ENCODE assay signal across 8 cellular contexts in the genomic region with DNA sequence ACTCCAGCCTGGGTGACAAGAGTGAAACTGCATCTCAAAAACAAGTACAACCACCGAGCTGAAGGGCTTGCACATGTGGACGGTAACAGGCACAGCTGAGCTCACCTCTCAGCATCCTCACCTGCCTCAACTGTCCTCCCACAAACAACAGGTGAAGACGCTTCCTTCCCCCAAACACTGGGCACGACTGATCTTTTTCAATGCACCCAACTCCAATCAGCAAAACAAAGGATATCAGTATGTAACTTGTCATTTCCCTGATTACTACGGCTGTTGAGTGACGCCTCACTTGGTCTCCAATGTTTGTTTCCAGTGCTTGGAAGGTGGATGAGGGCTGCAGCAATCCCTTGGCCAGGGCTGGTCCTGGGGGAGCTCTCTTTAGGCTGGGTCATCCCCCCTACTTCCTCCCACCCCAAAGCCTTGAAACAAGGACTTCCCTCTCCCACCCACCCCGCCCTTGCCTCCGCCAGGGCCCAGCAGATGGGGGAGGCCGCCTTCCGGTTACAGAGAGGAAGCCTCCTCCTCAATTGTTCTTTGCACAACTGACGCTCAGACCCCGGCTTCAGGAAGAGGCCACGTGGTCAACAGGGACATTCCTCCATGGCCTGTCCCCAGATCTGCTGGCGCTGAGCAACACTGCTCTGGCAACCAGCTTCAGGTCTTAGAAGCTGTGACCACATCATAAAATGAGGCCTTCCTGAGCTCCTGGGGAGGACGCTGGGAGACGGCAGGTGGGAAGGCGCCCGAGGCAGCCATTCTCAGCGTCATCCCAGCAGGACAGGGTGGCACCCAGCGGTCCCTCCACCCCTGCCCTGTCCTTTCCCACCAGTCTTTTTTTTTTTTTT. TPM values are rescaled to one million over a fixed set of nuclear protein-coding genes. Genes with fewer than 3 reads are reported as not detected.
DNase-seq lines count a peak whose midpoint lies in the region; ATAC-seq and TF ChIP-seq lines count a peak whose summit lies in the region.

No MANE protein-coding gene starts in this region.

- ATAC-seq in effector memory CD8-positive, alpha-beta T cell (replicated peaks) = peak; percentile 15
- ATAC-seq in HG03159 (IDR thresholded peaks at IDR 0.05; ENCODE audit: unreplicated experiment) (no peak), HG03442 (IDR thresholded peaks at IDR 0.05; ENCODE audit: unreplicated experiment) (no peak)

- H3K4me1 ChIP-seq in osteoblast (ENCODE audit: insufficient read depth, low read length) = no peaks in the 10 kb centered on the region

- peak overlapping the region; percentile 97 for H3K4me3 Mint-ChIP-seq in effector memory CD8-positive, alpha-beta T cell

- H3K27me3 Mint-ChIP-seq in effector memory CD8-positive, alpha-beta T cell = no peaks in the 10 kb centered on the region

- no peak overlapping the region for H3K27ac ChIP-seq in osteoblast (ENCODE audit: low read depth, low read length)

- DNase-seq in GM06990 (ENCODE audit: extremely low read depth, insufficient read length) (peak; percentile 74), SIG-M5 treated with dmso at 0.1 percent for 504 hours (lab: John Stamatoyannopoulos, UW; ENCODE audit: unreplicated experiment) (peak; percentile 91), osteoblast (ENCODE audit: insufficient read length, low spot score, missing footprints) (peak; percentile 73), SHP77 (lab: John Stamatoyannopoulos, UW) (no peak), NCI-H1048 (lab: John Stamatoyannopoulos, UW) (no peak)
- no peak for DNase-seq in effector memory CD8-positive, alpha-beta T cell

- H3K4me2 ChIP-seq in osteoblast (ENCODE audit: insufficient read depth, low read length) = no peak overlapping the region

- no peaks in the 10 kb centered on the region for H3K27me3 ChIP-seq in GM06990 (replicated peaks; ENCODE audit: control insufficient read depth, insufficient read depth, low read length)
- H3K27me3 ChIP-seq in osteoblast (ENCODE audit: insufficient read depth, low read length) = no peaks in the 10 kb centered on the region

- peaks cover 71% of the 10 kb centered on the region for H3K36me3 Mint-ChIP-seq in effector memory CD8-positive, alpha-beta T cell (ENCODE audit: insufficient read depth)

- no peak for TF ChIP-seq CTCF in GM06990 (IDR thresholded peaks at IDR 0.05; ENCODE audit: insufficient read depth, low read length, poor library complexity, severe bottlenecking)
- no peak for TF ChIP-seq CTCF in osteoblast (IDR thresholded peaks at IDR 0.05; ENCODE audit: extremely low read depth, low read depth, low read length)

- H3K79me2 ChIP-seq in osteoblast (ENCODE audit: insufficient read depth, low read length) = no peaks in the 10 kb centered on the region

- no peak overlapping the region for H2AFZ ChIP-seq in osteoblast (ENCODE audit: low read length)

- peaks cover 54 to 64% of the 10 kb centered on the region in 2 donors for H3K4me1 Mint-ChIP-seq in effector memory CD8-positive, alpha-beta T cell (ENCODE audit: low read depth in 2 of 2)

- H3K36me3 ChIP-seq in GM06990 (ENCODE audit: control insufficient read depth, insufficient read depth, low read length) (peaks cover 3% of the 10 kb centered on the region), osteoblast (ENCODE audit: insufficient read depth, low read length) (no peaks in the 10 kb centered on the region)

- H3K9me3 ChIP-seq in osteoblast (ENCODE audit: low read depth, low read length) = no peaks in the 10 kb centered on the region

- H3K27ac Mint-ChIP-seq in effector memory CD8-positive, alpha-beta T cell = peak overlapping the region; percentile 98

- H4K20me1 ChIP-seq in osteoblast (ENCODE audit: insufficient read depth, low read length) = no peaks in the 10 kb centered on the region

- no peaks in the 10 kb centered on the region for H3K9me3 Mint-ChIP-seq in effector memory CD8-positive, alpha-beta T cell

- H3K4me3 ChIP-seq in GM06990 (replicated peaks; ENCODE audit: low read depth, low read length) (peak overlapping the region; percentile 32), osteoblast (ENCODE audit: insufficient read depth, low read length) (no peak overlapping the region)

RNA-seq across cellular contexts. Expression of a gene that starts 5.9 kb away (rescaled TPM):
- total RNA-seq in osteoblast = 0.36 and 0.59 TPM in 2 replicates

RNA-seq across cellular contexts. Expression of a gene that starts 19.1 kb away (rescaled TPM):
- total RNA-seq in osteoblast = 16.3 and 18.0 TPM in 2 replicates

Comparison
In these comparisons a context has a peak if more than half of its experiments do, and no peak if none do; other contexts are left out.
1. DNase-seq: peak in GM06990 (single experiment), SIG-M5 treated with dmso at 0.1 percent for 504 hours (single experiment) and osteoblast (single experiment); none in effector memory CD8-positive, alpha-beta T cell (0 of 3), SHP77 (0 of 2) and NCI-H1048 (single experiment).